Comparison of ENCODE assay signal across 8 cellular contexts in genomic region chr20:47334022-47334551, GRCh38. TPM values are rescaled to one million over a fixed set of nuclear protein-coding genes. Genes with fewer than 3 reads are reported as not detected.
DNase-seq lines count a peak whose midpoint lies in the region; ATAC-seq, FAIRE-seq and TF ChIP-seq lines count a peak whose summit lies in the region.

No MANE protein-coding gene starts in this region.

- no peaks in the 10 kb centered on the region for H3K27me3 Mint-ChIP-seq in stimulated activated naive CD8-positive, alpha-beta T cell treated with anti-CD3 and anti-CD28 coated beads, Interleukin-15, amount 100 ng/mL, for 72 hours

- H2AFZ ChIP-seq in ACC112 (ENCODE audit: low read length, unreplicated experiment), result no peak overlapping the region

- H3K27ac Mint-ChIP-seq in stimulated activated naive CD8-positive, alpha-beta T cell treated with anti-CD3 and anti-CD28 coated beads, Interleukin-15, amount 100 ng/mL, for 72 hours, result peak overlapping the region; percentile 71 to 79

- FAIRE-seq in kidney (lab: Jason Lieb, UNC) (no peak), D721Med (lab: Jason Lieb, UNC) (no peak)

- H3K4me3 Mint-ChIP-seq in stimulated activated naive CD8-positive, alpha-beta T cell treated with anti-CD3 and anti-CD28 coated beads, Interleukin-15, amount 100 ng/mL, for 72 hours, result peak overlapping the region in 1 of 2 donors; percentile 0

- H3K27me3 ChIP-seq in ACC112 (ENCODE audit: insufficient read depth, low read length) (no peaks in the 10 kb centered on the region), body of pancreas (no peaks in the 10 kb centered on the region)

- H3K9ac ChIP-seq in kidney (ENCODE audit: low read length in 2 of 2), result peak overlapping the region; percentile 17 to 25

- TF ChIP-seq CTCF in body of pancreas (IDR thresholded peaks at IDR 0.05) (no peak), kidney (IDR thresholded peaks at IDR 0.05; ENCODE audit: borderline replicate concordance, extremely low read depth, insufficient read depth) (no peak), D721Med (IDR thresholded peaks at IDR 0.05; ENCODE audit: insufficient read depth, missing control alignments) (no peak)

- H3K27ac ChIP-seq in ACC112 (ENCODE audit: low read depth, low read length) (peak overlapping the region; percentile 97), body of pancreas (peak overlapping the region; percentile 53 to 77 (median 61)), kidney (ENCODE audit: low read depth in 2 of 2, low read length in 2 of 2) (peak overlapping the region; percentile 76 to 86)

- H3K9me3 ChIP-seq in body of pancreas (no peaks in the 10 kb centered on the region), kidney (ENCODE audit: control insufficient read depth in 1 of 2, low read length in 2 of 2) (no peaks in the 10 kb centered on the region)

- H3K9me3 Mint-ChIP-seq in stimulated activated naive CD8-positive, alpha-beta T cell treated with anti-CD3 and anti-CD28 coated beads, Interleukin-15, amount 100 ng/mL, for 72 hours, result no peaks in the 10 kb centered on the region

- H3K79me2 ChIP-seq in ACC112 (ENCODE audit: control insufficient read depth, insufficient read depth, low read length, unreplicated experiment), result peaks cover 65% of the 10 kb centered on the region

- peak; percentile 100 for DNase-seq in HS-5 (ENCODE audit: low read depth)
- DNase-seq in body of pancreas, result peak in 1 of 4 donors; percentile 51
- DNase-seq in kidney, result no peak
- no peak for DNase-seq in stimulated activated naive CD8-positive, alpha-beta T cell treated with anti-CD3 and anti-CD28 coated beads, Interleukin-15, amount 100 ng/mL, for 72 hours
- no peak for DNase-seq in MV-4-11 (lab: John Stamatoyannopoulos, UW)
- DNase-seq in D721Med (ENCODE audit: insufficient read length, low spot score), result no peak

- intact Hi-C loops in body of pancreas (cut with DNase I), result no loop called here
- intact Hi-C loops in kidney (cut with DNase I), result no loop called here

- no peak for TF ChIP-seq POLR2A in body of pancreas (IDR thresholded peaks at IDR 0.05)

- 44 to 49% methylated on average over 6 of the region's 6 CpGs for WGBS in body of pancreas, 2 donors

- peaks cover 76% of the 10 kb centered on the region for H3K4me1 Mint-ChIP-seq in stimulated activated naive CD8-positive, alpha-beta T cell treated with anti-CD3 and anti-CD28 coated beads, Interleukin-15, amount 100 ng/mL, for 72 hours

- peaks cover 20% of the 10 kb centered on the region for H3K36me3 ChIP-seq in ACC112 (ENCODE audit: insufficient read depth, low read length)
- H3K36me3 ChIP-seq in body of pancreas (replicated peaks in 1 of 2; ENCODE audit: insufficient read depth in 1 of 2, low read depth in 2 of 2), result no peaks in the 10 kb centered on the region
- no peaks in the 10 kb centered on the region for H3K36me3 ChIP-seq in kidney (ENCODE audit: control insufficient read depth in 1 of 2, insufficient read depth in 2 of 2, low read length in 2 of 2)

- H3K4me3 ChIP-seq in ACC112 (ENCODE audit: low read depth, low read length) (peak overlapping the region; percentile 28), body of pancreas (no peak overlapping the region), kidney (ENCODE audit: low read length in 2 of 2) (peak overlapping the region; percentile 6 to 26)

- ATAC-seq in body of pancreas (peak; percentile 62), GM18861 (IDR thresholded peaks at IDR 0.05; ENCODE audit: unreplicated experiment) (no peak)
- no peak for ATAC-seq in stimulated activated naive CD8-positive, alpha-beta T cell treated with anti-CD3 and anti-CD28 coated beads, Interleukin-15, amount 100 ng/mL, for 72 hours

- peaks cover 59% of the 10 kb centered on the region for H3K4me1 ChIP-seq in ACC112 (ENCODE audit: control insufficient read depth, insufficient read depth, low read length, unreplicated experiment)
- H3K4me1 ChIP-seq in body of pancreas, result peaks cover 17% of the 10 kb centered on the region
- peaks cover 14 to 17% of the 10 kb centered on the region in 2 donors for H3K4me1 ChIP-seq in kidney (ENCODE audit: control insufficient read depth in 1 of 2, insufficient read depth in 1 of 2, low read depth in 1 of 2, low read length in 2 of 2)

RNA-seq across cellular contexts. Expression of gene ZMYND8, which starts 22.4 kb away (rescaled TPM):
- total RNA-seq in body of pancreas (10 to 100 TPM; 18.9 to 19.1 TPM), kidney (37.5 TPM)
- 10.5 TPM for polyA plus RNA-seq in kidney (ENCODE audit: insufficient read depth, low read depth, low replicate concordance)

Comparison
In these comparisons a context has a peak if more than half of its experiments do, and no peak if none do; other contexts are left out.
1. H3K4me3 ChIP-seq: peak in ACC112 (single experiment) and kidney (2 of 2); none in body of pancreas (0 of 2).
2. Peak in every context shown above with its lines, with median percentiles within 50 percentile points of each other: H3K27ac ChIP-seq.